1 cellular context compared by ENCODE assay signal in the genomic region with DNA sequence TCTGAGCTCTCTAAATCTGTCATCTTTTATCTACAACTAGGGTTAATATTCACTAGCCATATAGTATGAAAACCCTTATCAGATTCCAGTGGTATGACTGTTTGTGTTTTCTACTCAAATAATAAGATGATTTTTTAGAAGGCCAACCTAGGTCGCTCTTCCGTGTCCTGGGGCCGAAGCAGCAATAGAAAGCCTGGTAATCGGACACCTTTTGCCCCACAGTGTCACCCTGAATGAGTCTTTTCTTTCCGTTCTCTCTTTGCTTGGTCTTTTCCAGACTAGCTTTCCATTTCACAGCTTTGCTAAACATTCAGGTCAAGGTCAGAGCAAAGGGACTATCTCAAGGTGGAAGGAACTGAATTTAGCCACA.
A peak's percentile ranks its signal among the peaks of the same experiment; 100 is the strongest.
TF ChIP-seq lines count a peak whose summit lies in the region.

No MANE protein-coding gene starts in this region.

TF ChIP-seq in HepG2, 621 proteins besides CTCF, POLR2A, EP300 and RAD21 (continued from another document and continues in another):
- TF ChIP-seq, protein P1, sequence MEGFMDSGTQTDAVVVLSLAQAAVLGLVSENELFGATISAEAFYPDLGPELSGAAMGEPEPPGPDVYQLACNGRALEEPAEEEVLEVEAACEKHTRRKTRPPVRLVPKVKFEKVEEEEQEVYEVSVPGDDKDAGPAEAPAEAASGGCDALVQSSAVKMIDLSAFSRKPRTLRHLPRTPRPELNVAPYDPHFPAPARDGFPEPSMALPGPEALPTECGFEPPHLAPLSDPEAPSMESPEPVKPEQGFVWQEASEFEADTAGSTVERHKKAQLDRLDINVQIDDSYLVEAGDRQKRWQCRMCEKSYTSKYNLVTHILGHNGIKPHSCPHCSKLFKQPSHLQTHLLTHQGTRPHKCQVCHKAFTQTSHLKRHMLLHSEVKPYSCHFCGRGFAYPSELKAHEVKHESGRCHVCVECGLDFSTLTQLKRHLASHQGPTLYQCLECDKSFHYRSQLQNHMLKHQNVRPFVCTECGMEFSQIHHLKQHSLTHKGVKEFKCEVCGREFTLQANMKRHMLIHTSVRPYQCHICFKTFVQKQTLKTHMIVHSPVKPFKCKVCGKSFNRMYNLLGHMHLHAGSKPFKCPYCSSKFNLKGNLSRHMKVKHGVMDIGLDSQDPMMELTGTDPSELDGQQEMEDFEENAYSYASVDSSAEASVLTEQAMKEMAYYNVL (CRISPR knock-in tag; IDR thresholded peaks at IDR 0.05; ENCODE audit: borderline replicate concordance): peak; percentile 76; the same call in 1 of the 2 replicates
- TF ChIP-seq HOXA7 (CRISPR knock-in tag; IDR thresholded peaks at IDR 0.05) (no peak), NFIC (IDR thresholded peaks at IDR 0.05; ENCODE audit: low read length) (0 out of 2 replicates have a peak, but pooled peaks have one; percentile 34), RBFOX2 (IDR thresholded peaks at IDR 0.05; ENCODE audit: low read depth, low read length) (no peak), ZNF629 (CRISPR knock-in tag; conservative IDR thresholded peaks at IDR 0.05) (peak; percentile 81), SAP130 (CRISPR knock-in tag; IDR thresholded peaks at IDR 0.05; ENCODE audit: low read depth) (peak; percentile 50; the same call in 1 of the 2 replicates), ZC3H13 (CRISPR knock-in tag; IDR thresholded peaks at IDR 0.05) (no peak), SMAD9 (CRISPR knock-in tag; IDR thresholded peaks at IDR 0.05) (no peak), ZNF354B (CRISPR knock-in tag; IDR thresholded peaks at IDR 0.05) (no peak), BCL6 (CRISPR knock-in tag; IDR thresholded peaks at IDR 0.05) (peak; percentile 86), HOXD1 (CRISPR knock-in tag; IDR thresholded peaks at IDR 0.05) (no peak), ZNF17 (CRISPR knock-in tag; IDR thresholded peaks at IDR 0.05) (no peak), ZNF577 (CRISPR knock-in tag; IDR thresholded peaks at IDR 0.05; ENCODE audit: borderline replicate concordance, low read depth) (no peak), HNF4A (CRISPR knock-in tag; IDR thresholded peaks at IDR 0.05) (peak; percentile 74), KDM6A (CRISPR knock-in tag; IDR thresholded peaks at IDR 0.05; ENCODE audit: low read depth) (no peak), FOXK1 (CRISPR knock-in tag; IDR thresholded peaks at IDR 0.05; ENCODE audit: borderline replicate concordance, low read depth) (no peak), GATAD2A (CRISPR knock-in tag; IDR thresholded peaks at IDR 0.05) (peak; percentile 82), LCORL (IDR thresholded peaks at IDR 0.05) (no peak), LCORL (CRISPR knock-in tag; IDR thresholded peaks at IDR 0.05) (peak; percentile 48; the same call in 1 of the 2 replicates), NCOR1 (IDR thresholded peaks at IDR 0.05; ENCODE audit: borderline replicate concordance, low read length) (peak; percentile 44; the same call in 1 of the 2 replicates), HOXA3 (CRISPR knock-in tag; IDR thresholded peaks at IDR 0.05) (peak; percentile 37; the same call in 1 of the 2 replicates), CENPT (CRISPR knock-in tag; IDR thresholded peaks at IDR 0.05; ENCODE audit: low read depth) (no peak), ZMYM2 (CRISPR knock-in tag; IDR thresholded peaks at IDR 0.05) (0 out of 2 replicates have a peak, but pooled peaks have one; percentile 35), HNRNPUL1 (IDR thresholded peaks at IDR 0.05; ENCODE audit: low read depth, low read length) (no peak), ZMYM4 (CRISPR knock-in tag; IDR thresholded peaks at IDR 0.05) (peak; percentile 44; the same call in 1 of the 2 replicates)
- TF ChIP-seq, protein P2, sequence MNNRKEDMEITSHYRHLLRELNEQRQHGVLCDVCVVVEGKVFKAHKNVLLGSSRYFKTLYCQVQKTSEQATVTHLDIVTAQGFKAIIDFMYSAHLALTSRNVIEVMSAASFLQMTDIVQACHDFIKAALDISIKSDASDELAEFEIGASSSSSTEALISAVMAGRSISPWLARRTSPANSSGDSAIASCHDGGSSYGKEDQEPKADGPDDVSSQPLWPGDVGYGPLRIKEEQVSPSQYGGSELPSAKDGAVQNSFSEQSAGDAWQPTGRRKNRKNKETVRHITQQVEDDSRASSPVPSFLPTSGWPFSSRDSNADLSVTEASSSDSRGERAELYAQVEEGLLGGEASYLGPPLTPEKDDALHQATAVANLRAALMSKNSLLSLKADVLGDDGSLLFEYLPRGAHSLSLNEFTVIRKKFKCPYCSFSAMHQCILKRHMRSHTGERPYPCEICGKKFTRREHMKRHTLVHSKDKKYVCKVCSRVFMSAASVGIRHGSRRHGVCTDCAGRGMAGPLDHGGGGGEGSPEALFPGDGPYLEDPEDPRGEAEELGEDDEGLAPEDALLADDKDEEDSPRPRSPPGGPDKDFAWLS (CRISPR knock-in tag; IDR thresholded peaks at IDR 0.05; ENCODE audit: borderline replicate concordance): no peak
- TF ChIP-seq, protein P3, sequence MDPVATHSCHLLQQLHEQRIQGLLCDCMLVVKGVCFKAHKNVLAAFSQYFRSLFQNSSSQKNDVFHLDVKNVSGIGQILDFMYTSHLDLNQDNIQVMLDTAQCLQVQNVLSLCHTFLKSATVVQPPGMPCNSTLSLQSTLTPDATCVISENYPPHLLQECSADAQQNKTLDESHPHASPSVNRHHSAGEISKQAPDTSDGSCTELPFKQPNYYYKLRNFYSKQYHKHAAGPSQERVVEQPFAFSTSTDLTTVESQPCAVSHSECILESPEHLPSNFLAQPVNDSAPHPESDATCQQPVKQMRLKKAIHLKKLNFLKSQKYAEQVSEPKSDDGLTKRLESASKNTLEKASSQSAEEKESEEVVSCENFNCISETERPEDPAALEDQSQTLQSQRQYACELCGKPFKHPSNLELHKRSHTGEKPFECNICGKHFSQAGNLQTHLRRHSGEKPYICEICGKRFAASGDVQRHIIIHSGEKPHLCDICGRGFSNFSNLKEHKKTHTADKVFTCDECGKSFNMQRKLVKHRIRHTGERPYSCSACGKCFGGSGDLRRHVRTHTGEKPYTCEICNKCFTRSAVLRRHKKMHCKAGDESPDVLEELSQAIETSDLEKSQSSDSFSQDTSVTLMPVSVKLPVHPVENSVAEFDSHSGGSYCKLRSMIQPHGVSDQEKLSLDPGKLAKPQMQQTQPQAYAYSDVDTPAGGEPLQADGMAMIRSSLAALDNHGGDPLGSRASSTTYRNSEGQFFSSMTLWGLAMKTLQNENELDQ (CRISPR knock-in tag; IDR thresholded peaks at IDR 0.05; ENCODE audit: borderline replicate concordance): no peak
- TF ChIP-seq, protein P4, sequence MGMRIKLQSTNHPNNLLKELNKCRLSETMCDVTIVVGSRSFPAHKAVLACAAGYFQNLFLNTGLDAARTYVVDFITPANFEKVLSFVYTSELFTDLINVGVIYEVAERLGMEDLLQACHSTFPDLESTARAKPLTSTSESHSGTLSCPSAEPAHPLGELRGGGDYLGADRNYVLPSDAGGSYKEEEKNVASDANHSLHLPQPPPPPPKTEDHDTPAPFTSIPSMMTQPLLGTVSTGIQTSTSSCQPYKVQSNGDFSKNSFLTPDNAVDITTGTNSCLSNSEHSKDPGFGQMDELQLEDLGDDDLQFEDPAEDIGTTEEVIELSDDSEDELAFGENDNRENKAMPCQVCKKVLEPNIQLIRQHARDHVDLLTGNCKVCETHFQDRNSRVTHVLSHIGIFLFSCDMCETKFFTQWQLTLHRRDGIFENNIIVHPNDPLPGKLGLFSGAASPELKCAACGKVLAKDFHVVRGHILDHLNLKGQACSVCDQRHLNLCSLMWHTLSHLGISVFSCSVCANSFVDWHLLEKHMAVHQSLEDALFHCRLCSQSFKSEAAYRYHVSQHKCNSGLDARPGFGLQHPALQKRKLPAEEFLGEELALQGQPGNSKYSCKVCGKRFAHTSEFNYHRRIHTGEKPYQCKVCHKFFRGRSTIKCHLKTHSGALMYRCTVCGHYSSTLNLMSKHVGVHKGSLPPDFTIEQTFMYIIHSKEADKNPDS (CRISPR knock-in tag; IDR thresholded peaks at IDR 0.05): no peak
- TF ChIP-seq, protein P5, sequence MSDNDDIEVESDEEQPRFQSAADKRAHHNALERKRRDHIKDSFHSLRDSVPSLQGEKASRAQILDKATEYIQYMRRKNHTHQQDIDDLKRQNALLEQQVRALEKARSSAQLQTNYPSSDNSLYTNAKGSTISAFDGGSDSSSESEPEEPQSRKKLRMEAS (IDR thresholded peaks at IDR 0.05): no peak
- TF ChIP-seq, protein P6, sequence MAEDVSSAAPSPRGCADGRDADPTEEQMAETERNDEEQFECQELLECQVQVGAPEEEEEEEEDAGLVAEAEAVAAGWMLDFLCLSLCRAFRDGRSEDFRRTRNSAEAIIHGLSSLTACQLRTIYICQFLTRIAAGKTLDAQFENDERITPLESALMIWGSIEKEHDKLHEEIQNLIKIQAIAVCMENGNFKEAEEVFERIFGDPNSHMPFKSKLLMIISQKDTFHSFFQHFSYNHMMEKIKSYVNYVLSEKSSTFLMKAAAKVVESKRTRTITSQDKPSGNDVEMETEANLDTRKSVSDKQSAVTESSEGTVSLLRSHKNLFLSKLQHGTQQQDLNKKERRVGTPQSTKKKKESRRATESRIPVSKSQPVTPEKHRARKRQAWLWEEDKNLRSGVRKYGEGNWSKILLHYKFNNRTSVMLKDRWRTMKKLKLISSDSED (CRISPR knock-in tag; IDR thresholded peaks at IDR 0.05): no peak
- TF ChIP-seq, protein P7, sequence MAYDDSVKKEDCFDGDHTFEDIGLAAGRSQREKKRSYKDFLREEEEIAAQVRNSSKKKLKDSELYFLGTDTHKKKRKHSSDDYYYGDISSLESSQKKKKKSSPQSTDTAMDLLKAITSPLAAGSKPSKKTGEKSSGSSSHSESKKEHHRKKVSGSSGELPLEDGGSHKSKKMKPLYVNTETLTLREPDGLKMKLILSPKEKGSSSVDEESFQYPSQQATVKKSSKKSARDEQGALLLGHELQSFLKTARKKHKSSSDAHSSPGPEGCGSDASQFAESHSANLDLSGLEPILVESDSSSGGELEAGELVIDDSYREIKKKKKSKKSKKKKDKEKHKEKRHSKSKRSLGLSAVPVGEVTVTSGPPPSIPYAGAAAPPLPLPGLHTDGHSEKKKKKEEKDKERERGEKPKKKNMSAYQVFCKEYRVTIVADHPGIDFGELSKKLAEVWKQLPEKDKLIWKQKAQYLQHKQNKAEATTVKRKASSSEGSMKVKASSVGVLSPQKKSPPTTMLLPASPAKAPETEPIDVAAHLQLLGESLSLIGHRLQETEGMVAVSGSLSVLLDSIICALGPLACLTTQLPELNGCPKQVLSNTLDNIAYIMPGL (CRISPR knock-in tag; IDR thresholded peaks at IDR 0.05; ENCODE audit: borderline replicate concordance in 1 of 2, low read depth in 1 of 2): no peak
- TF ChIP-seq, protein P8, sequence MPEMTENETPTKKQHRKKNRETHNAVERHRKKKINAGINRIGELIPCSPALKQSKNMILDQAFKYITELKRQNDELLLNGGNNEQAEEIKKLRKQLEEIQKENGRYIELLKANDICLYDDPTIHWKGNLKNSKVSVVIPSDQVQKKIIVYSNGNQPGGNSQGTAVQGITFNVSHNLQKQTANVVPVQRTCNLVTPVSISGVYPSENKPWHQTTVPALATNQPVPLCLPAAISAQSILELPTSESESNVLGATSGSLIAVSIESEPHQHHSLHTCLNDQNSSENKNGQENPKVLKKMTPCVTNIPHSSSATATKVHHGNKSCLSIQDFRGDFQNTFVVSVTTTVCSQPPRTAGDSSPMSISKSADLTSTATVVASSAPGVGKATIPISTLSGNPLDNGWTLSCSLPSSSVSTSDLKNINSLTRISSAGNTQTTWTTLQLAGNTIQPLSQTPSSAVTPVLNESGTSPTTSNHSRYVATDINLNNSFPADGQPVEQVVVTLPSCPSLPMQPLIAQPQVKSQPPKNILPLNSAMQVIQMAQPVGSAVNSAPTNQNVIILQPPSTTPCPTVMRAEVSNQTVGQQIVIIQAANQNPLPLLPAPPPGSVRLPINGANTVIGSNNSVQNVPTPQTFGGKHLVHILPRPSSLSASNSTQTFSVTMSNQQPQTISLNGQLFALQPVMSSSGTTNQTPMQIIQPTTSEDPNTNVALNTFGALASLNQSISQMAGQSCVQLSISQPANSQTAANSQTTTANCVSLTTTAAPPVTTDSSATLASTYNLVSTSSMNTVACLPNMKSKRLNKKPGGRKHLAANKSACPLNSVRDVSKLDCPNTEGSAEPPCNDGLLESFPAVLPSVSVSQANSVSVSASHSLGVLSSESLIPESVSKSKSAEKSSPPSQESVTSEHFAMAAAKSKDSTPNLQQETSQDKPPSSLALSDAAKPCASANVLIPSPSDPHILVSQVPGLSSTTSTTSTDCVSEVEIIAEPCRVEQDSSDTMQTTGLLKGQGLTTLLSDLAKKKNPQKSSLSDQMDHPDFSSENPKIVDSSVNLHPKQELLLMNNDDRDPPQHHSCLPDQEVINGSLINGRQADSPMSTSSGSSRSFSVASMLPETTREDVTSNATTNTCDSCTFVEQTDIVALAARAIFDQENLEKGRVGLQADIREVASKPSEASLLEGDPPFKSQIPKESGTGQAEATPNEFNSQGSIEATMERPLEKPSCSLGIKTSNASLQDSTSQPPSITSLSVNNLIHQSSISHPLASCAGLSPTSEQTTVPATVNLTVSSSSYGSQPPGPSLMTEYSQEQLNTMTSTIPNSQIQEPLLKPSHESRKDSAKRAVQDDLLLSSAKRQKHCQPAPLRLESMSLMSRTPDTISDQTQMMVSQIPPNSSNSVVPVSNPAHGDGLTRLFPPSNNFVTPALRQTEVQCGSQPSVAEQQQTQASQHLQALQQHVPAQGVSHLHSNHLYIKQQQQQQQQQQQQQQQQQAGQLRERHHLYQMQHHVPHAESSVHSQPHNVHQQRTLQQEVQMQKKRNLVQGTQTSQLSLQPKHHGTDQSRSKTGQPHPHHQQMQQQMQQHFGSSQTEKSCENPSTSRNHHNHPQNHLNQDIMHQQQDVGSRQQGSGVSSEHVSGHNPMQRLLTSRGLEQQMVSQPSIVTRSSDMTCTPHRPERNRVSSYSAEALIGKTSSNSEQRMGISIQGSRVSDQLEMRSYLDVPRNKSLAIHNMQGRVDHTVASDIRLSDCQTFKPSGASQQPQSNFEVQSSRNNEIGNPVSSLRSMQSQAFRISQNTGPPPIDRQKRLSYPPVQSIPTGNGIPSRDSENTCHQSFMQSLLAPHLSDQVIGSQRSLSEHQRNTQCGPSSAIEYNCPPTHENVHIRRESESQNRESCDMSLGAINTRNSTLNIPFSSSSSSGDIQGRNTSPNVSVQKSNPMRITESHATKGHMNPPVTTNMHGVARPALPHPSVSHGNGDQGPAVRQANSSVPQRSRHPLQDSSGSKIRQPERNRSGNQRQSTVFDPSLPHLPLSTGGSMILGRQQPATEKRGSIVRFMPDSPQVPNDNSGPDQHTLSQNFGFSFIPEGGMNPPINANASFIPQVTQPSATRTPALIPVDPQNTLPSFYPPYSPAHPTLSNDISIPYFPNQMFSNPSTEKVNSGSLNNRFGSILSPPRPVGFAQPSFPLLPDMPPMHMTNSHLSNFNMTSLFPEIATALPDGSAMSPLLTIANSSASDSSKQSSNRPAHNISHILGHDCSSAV (CRISPR knock-in tag; IDR thresholded peaks at IDR 0.05; ENCODE audit: borderline replicate concordance): no peak
- TF ChIP-seq, protein P9, sequence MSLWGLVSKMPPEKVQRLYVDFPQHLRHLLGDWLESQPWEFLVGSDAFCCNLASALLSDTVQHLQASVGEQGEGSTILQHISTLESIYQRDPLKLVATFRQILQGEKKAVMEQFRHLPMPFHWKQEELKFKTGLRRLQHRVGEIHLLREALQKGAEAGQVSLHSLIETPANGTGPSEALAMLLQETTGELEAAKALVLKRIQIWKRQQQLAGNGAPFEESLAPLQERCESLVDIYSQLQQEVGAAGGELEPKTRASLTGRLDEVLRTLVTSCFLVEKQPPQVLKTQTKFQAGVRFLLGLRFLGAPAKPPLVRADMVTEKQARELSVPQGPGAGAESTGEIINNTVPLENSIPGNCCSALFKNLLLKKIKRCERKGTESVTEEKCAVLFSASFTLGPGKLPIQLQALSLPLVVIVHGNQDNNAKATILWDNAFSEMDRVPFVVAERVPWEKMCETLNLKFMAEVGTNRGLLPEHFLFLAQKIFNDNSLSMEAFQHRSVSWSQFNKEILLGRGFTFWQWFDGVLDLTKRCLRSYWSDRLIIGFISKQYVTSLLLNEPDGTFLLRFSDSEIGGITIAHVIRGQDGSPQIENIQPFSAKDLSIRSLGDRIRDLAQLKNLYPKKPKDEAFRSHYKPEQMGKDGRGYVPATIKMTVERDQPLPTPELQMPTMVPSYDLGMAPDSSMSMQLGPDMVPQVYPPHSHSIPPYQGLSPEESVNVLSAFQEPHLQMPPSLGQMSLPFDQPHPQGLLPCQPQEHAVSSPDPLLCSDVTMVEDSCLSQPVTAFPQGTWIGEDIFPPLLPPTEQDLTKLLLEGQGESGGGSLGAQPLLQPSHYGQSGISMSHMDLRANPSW (CRISPR knock-in tag; IDR thresholded peaks at IDR 0.05; ENCODE audit: borderline replicate concordance): no peak; the same call in 1 of the 2 replicates
